ENCODE assay signal across 11 cellular contexts in genomic region chr2:130370490-130370889, GRCh38. TPM values are rescaled to one million over a fixed set of nuclear protein-coding genes. Genes with fewer than 3 reads are reported as not detected.
DNase-seq lines count a peak whose midpoint lies in the region; ATAC-seq and TF ChIP-seq lines count a peak whose summit lies in the region.
"Had no signal": no experiment of that assay in that cellular context is flagged by ENCODE, and none has a peak within 500 bp of the region (broad histone marks: within the 10 kb centered on the region; RNA-seq: fewer than 3 reads in every experiment).

No MANE protein-coding gene starts in this region.

- no peak for TF ChIP-seq EP300 in ovary (IDR thresholded peaks at IDR 0.05)

- WGBS in ovary, 3 donors: 88 to 91% (median 90%) methylated on average over 8 to 9 of the region's 9 CpGs

- H3K36me3 ChIP-seq in SU-DHL-6 (ENCODE audit: low read length) (no peaks in the 10 kb centered on the region), ovary (no peaks in the 10 kb centered on the region)
- H3K36me3 ChIP-seq: vagina had no signal

- H3K9me2 ChIP-seq in SU-DHL-6 (replicated peaks; ENCODE audit: insufficient read depth, low read length): no peaks in the 10 kb centered on the region

- intact Hi-C loops in sciatic nerve (cut with DNase I): no loop called here
- intact Hi-C loops in ovary (cut with DNase I): no loop called here
- intact Hi-C loops in cardiac septum (cut with DNase I): no loop called here

- peaks cover 40% of the 10 kb centered on the region for H3K36me3 Mint-ChIP-seq in activated naive CD8-positive, alpha-beta T cell treated with anti-CD3 and anti-CD28 coated beads for 36 hours

- peak overlapping the region; percentile 24 for H3K27ac ChIP-seq in SU-DHL-6 (ENCODE audit: low read depth, low read length)
- no peak overlapping the region for H3K27ac ChIP-seq in ovary

- H3K4me3 ChIP-seq in SU-DHL-6 (ENCODE audit: insufficient read depth, low read length, poor library complexity, severe bottlenecking) (no peak overlapping the region), ovary (no peak overlapping the region)

- DNase-seq in GM13976 (ENCODE audit: low spot score) (peak; percentile 69), sciatic nerve (ENCODE audit: low spot score) (peak; percentile 54), ovary (no peak), foreskin melanocyte (no peak), cardiac septum (ENCODE audit: low spot score) (no peak)
- DNase-seq in activated naive CD8-positive, alpha-beta T cell treated with anti-CD3 and anti-CD28 coated beads for 36 hours: peak; percentile 63
- DNase-seq: midbrain, NCI-H1436 treated with DMSO at 0.1 percent for 48 hours had no signal

- peak overlapping the region; percentile 99 for H3K9ac ChIP-seq in SU-DHL-6 (ENCODE audit: low read length)

- peak overlapping the region; percentile 95 for H3K27ac Mint-ChIP-seq in activated naive CD8-positive, alpha-beta T cell treated with anti-CD3 and anti-CD28 coated beads for 36 hours

- no peaks in the 10 kb centered on the region for H3K9me3 Mint-ChIP-seq in activated naive CD8-positive, alpha-beta T cell treated with anti-CD3 and anti-CD28 coated beads for 36 hours

- H3F3A ChIP-seq in SU-DHL-6 (ENCODE audit: insufficient read depth): 0 out of 2 replicates have a peak, but pooled peaks cover 6% of the 10 kb centered on the region

- TF ChIP-seq CTCF in GM13976 (IDR thresholded peaks at IDR 0.05; ENCODE audit: borderline replicate concordance, control extremely low read depth, extremely low read depth, insufficient read depth, missing control alignments) (no peak), SU-DHL-6 (IDR thresholded peaks at IDR 0.05; ENCODE audit: insufficient read depth, low read length, poor library complexity, severe bottlenecking) (no peak), ovary (IDR thresholded peaks at IDR 0.05) (no peak)

- H3K4me3 Mint-ChIP-seq in activated naive CD8-positive, alpha-beta T cell treated with anti-CD3 and anti-CD28 coated beads for 36 hours: peak overlapping the region; percentile 92

- in situ Hi-C loops in GM13976 (cut with MboI; ENCODE audit: low sequenced_read_pairs, unreplicated experiment): no loop called here

- no peak overlapping the region for H2AFZ ChIP-seq in SU-DHL-6 (ENCODE audit: low read depth, low read length, severe bottlenecking)

- H4K20me1 ChIP-seq in SU-DHL-6 (ENCODE audit: low read depth, low read length): no peaks in the 10 kb centered on the region

- H3K27me3 ChIP-seq in SU-DHL-6 (ENCODE audit: low read length) (no peaks in the 10 kb centered on the region), ovary (no peaks in the 10 kb centered on the region)
- H3K27me3 ChIP-seq: vagina had no signal

- ATAC-seq in sciatic nerve: no peak
- ATAC-seq in HG02840 (IDR thresholded peaks at IDR 0.05; ENCODE audit: low FRiP score, unreplicated experiment): no peak

- H3K4me1 Mint-ChIP-seq in activated naive CD8-positive, alpha-beta T cell treated with anti-CD3 and anti-CD28 coated beads for 36 hours: peaks cover 32% of the 10 kb centered on the region

- H3K79me2 ChIP-seq in SU-DHL-6 (ENCODE audit: insufficient read depth, low read length): peaks cover 25% of the 10 kb centered on the region; the same call in 1 of the 2 replicates

- H3K9me3 ChIP-seq in SU-DHL-6 (ENCODE audit: insufficient read depth, low read length) (no peaks in the 10 kb centered on the region), ovary (no peaks in the 10 kb centered on the region)
- H3K9me3 ChIP-seq: vagina had no signal

- peak overlapping the region; percentile 92 for H3K4me2 ChIP-seq in SU-DHL-6 (ENCODE audit: low read depth, low read length, poor library complexity, severe bottlenecking)

- TF ChIP-seq POLR2A in ovary (IDR thresholded peaks at IDR 0.05): no peak

- peaks cover 10% of the 10 kb centered on the region for H3K4me1 ChIP-seq in ovary (ENCODE audit: insufficient read depth)

- H3K27me3 Mint-ChIP-seq in activated naive CD8-positive, alpha-beta T cell treated with anti-CD3 and anti-CD28 coated beads for 36 hours: no peaks in the 10 kb centered on the region

RNA-seq across cellular contexts. Expression of gene PTPN18, which starts 14.6 kb away (rescaled TPM):
- total RNA-seq in activated naive CD8-positive, alpha-beta T cell treated with anti-CD3 and anti-CD28 coated beads for 36 hours: 10 to 100 TPM; 36.4 to 37.2 TPM
- total RNA-seq in sciatic nerve: 44.7 TPM
- 10 to 100 TPM; 22.2 to 47.2 (median 30.8) TPM for total RNA-seq in ovary
- polyA plus RNA-seq in ovary: 10 to 100 TPM; 29.0 to 62.6 TPM
- total RNA-seq in cardiac septum: 13.4 TPM

RNA-seq across cellular contexts. Expression of gene IMP4, which starts 27.8 kb away (rescaled TPM):
- total RNA-seq in activated naive CD8-positive, alpha-beta T cell treated with anti-CD3 and anti-CD28 coated beads for 36 hours: 100 to 1,000 TPM; 225 TPM
- total RNA-seq in sciatic nerve (43.0 TPM), ovary (10 to 100 TPM; 40.8 to 74.0 (median 54.4) TPM), cardiac septum (60.7 TPM)
- 10 to 100 TPM; 24.8 to 51.4 TPM for polyA plus RNA-seq in ovary

Comparison
In these comparisons a context has a peak if more than half of its experiments do, and no peak if none do; other contexts are left out.
1. DNase-seq: peak in GM13976 (single experiment), activated naive CD8-positive, alpha-beta T cell treated with anti-CD3 and anti-CD28 coated beads for 36 hours (single experiment) and sciatic nerve (single experiment); none in ovary (0 of 5), foreskin melanocyte (single experiment) and cardiac septum (single experiment).